19 cellular contexts compared by ENCODE assay signal in genomic region chr6:137471497-137471896, GRCh38. TPM values are rescaled to one million over a fixed set of nuclear protein-coding genes. Genes with fewer than 3 reads are reported as not detected.
DNase-seq lines count a peak whose midpoint lies in the region; ATAC-seq and TF ChIP-seq lines count a peak whose summit lies in the region.
"Had no signal": no experiment of that assay in that cellular context is flagged by ENCODE, and none has a peak within 500 bp of the region (broad histone marks: within the 10 kb centered on the region; RNA-seq: fewer than 3 reads in every experiment).

No MANE protein-coding gene starts in this region.

- no peak overlapping the region for H2BK12ac ChIP-seq in trophoblast cell (ENCODE audit: low read length)

- no peak overlapping the region for H3K14ac ChIP-seq in trophoblast cell (ENCODE audit: low read length)

- no peak for TF ChIP-seq POLR2A in Peyer's patch (IDR thresholded peaks at IDR 0.05)

- H2BK120ac ChIP-seq in trophoblast cell (ENCODE audit: insufficient read depth, low read length, poor library complexity), result no peak overlapping the region

- H3K9ac ChIP-seq in trophoblast cell (ENCODE audit: low read length), result no peak overlapping the region

- H3K4me2 ChIP-seq in trophoblast cell (ENCODE audit: low read length), result no peak overlapping the region

- no peak overlapping the region for H3K23ac ChIP-seq in trophoblast cell (ENCODE audit: low read length)

- TF ChIP-seq CTCF in Peyer's patch (IDR thresholded peaks at IDR 0.05), result no peak

- no peak overlapping the region for H2AK5ac ChIP-seq in trophoblast cell (ENCODE audit: low read length)

- H2BK5ac ChIP-seq in trophoblast cell (ENCODE audit: low read depth, low read length, poor library complexity), result no peak overlapping the region

- H3K36me3 ChIP-seq in trophoblast cell (ENCODE audit: control insufficient read depth in 1 of 2, insufficient read depth in 2 of 2, low read length in 2 of 2), result no peaks in the 10 kb centered on the region
- H3K36me3 ChIP-seq in Peyer's patch, result no peaks in the 10 kb centered on the region
- H3K36me3 ChIP-seq: BE2C had no signal

- no CpG with 5 or more reads among the region's 5 CpGs for WGBS in trophoblast cell (ENCODE audit: extremely low coverage, insufficient coverage, insufficient read length)

- H4K12ac ChIP-seq in trophoblast cell (ENCODE audit: low read depth, low read length), result no peak overlapping the region

- no peak overlapping the region for H3K4ac ChIP-seq in trophoblast cell (ENCODE audit: low read depth, low read length)

- H4K8ac ChIP-seq in trophoblast cell (ENCODE audit: low read depth, low read length), result no peak overlapping the region

- H3K4me3 ChIP-seq in trophoblast cell (ENCODE audit: low read depth, low read length) (no peak overlapping the region), Peyer's patch (no peak overlapping the region)

- no peaks in the 10 kb centered on the region for H3K79me2 ChIP-seq in trophoblast cell (ENCODE audit: control insufficient read depth, insufficient read depth, low read length, poor library complexity)

- H3K79me1 ChIP-seq in trophoblast cell (ENCODE audit: low read length), result no peaks in the 10 kb centered on the region

- H3K9me3 ChIP-seq in trophoblast cell (ENCODE audit: insufficient read depth, low read depth, low read length), result no peaks in the 10 kb centered on the region
- H3K9me3 ChIP-seq in Peyer's patch, result no peaks in the 10 kb centered on the region
- H3K9me3 ChIP-seq: BE2C, Caco-2 had no signal

- no peak overlapping the region for H3K18ac ChIP-seq in trophoblast cell (ENCODE audit: low read length)

- H3K27ac ChIP-seq in trophoblast cell (ENCODE audit: low read depth, low read length), result no peak overlapping the region
- no peak overlapping the region for H3K27ac ChIP-seq in Peyer's patch
- H3K27ac ChIP-seq: HL-60 had no signal

- ATAC-seq in HG02884 (IDR thresholded peaks at IDR 0.05; ENCODE audit: unreplicated experiment), result no peak
- ATAC-seq: Panc1 had no signal

- no peaks in the 10 kb centered on the region for H3K4me1 ChIP-seq in trophoblast cell (ENCODE audit: control insufficient read depth in 1 of 2, insufficient read depth in 2 of 2, low read length in 2 of 2)
- H3K4me1 ChIP-seq in Peyer's patch, result no peaks in the 10 kb centered on the region
- H3K4me1 ChIP-seq: BE2C, Caco-2 had no signal

- peak overlapping the region; percentile 45 for H2AFZ ChIP-seq in trophoblast cell (ENCODE audit: insufficient read depth, low read length, poor library complexity)

- no peak overlapping the region for H4K91ac ChIP-seq in trophoblast cell (ENCODE audit: low read depth, low read length)

- H3K27me3 ChIP-seq in trophoblast cell (ENCODE audit: insufficient read depth, low read length), result no peaks in the 10 kb centered on the region
- peaks cover 0 to 6% of the 10 kb centered on the region in 2 donors for H3K27me3 ChIP-seq in Peyer's patch

- DNase-seq in NCI-H2171 treated with DMSO at 0.1 percent for 48 hours (lab: John Stamatoyannopoulos, UW) (peak; percentile 23), NCI-H2171 (lab: John Stamatoyannopoulos, UW) (no peak), NCI-H1694 (lab: John Stamatoyannopoulos, UW) (peak; percentile 21), cerebellum (ENCODE audit: low spot score) (peak; percentile 50), trophoblast cell (no peak), Peyer's patch (no peak), globus pallidus (ENCODE audit: low spot score) (no peak)
- DNase-seq: BE2C; Caco-2; CD4-positive, alpha-beta T cell; H7; NCI-H2227 treated with DMSO at 0.1 percent for 48 hours had no signal

RNA-seq across cellular contexts. Expression of gene OLIG3, which starts 22.7 kb away (rescaled TPM):
- total RNA-seq in cerebellum, result 1.2 TPM
- 0.03 TPM in 1 of 2 replicates, not detected in the other for polyA plus RNA-seq in trophoblast cell (2013)
- total RNA-seq in Peyer's patch, result not detected
- total RNA-seq: A172; Caco-2; CD4-positive, alpha-beta T cell; HT1080; MCF 10A; SK-MEL-5 had no signal

Comparison
In these comparisons a context has a peak if more than half of its experiments do, and no peak if none do; other contexts are left out.
1. DNase-seq: peak in NCI-H2171 treated with DMSO at 0.1 percent for 48 hours (single experiment), NCI-H1694 (single experiment) and cerebellum (single experiment); none in NCI-H2171 (single experiment), trophoblast cell (0 of 2), Peyer's patch (0 of 3) and globus pallidus (single experiment).